ENCODE assay signal across 16 cellular contexts in genomic region chr20:18188446-18188845, GRCh38.
"Had no signal": no experiment of that assay in that cellular context is flagged by ENCODE, and none has a peak within 500 bp of the region (broad histone marks: within the 10 kb centered on the region; RNA-seq: fewer than 3 reads in every experiment).

No MANE protein-coding gene starts in this region.

- H3K27ac ChIP-seq: brain microvascular endothelial cell, gastroesophageal sphincter, lower lobe of right lung, parathyroid adenoma, transverse colon had no signal

- ATAC-seq: gastroesophageal sphincter; lower lobe of right lung; stimulated activated naive B cell treated with anti-CD40 and anti-IgM and Interleukin-4, amounts not matched to agents 10 μg/mL and 1 μg/mL and 100 μg/mL, for 72 hours; T-helper 17 cell had no signal

- H3K4me3 ChIP-seq: gastroesophageal sphincter, lower lobe of right lung, transverse colon had no signal

- H3K4me1 ChIP-seq: gastroesophageal sphincter, lower lobe of right lung, parathyroid adenoma, transverse colon had no signal

- H3K9me3 ChIP-seq: gastroesophageal sphincter, lower lobe of right lung, transverse colon had no signal

- DNase-seq: activated B cell treated with CpG ODN at 0.5 μM for 24 hours; activated CD4-positive, alpha-beta T cell treated with anti-CD3 and anti-CD28 coated beads, Interleukin-2, amount 10 ng/mL, durations not matched to agents 24 days and 14 days; activated T-cell treated with anti-CD3 and anti-CD28 coated beads for 4 hours; amygdala; brain microvascular endothelial cell; endodermal cell; erythroblast; lower lobe of right lung; naive B cell; retina; small intestine; stimulated activated naive B cell treated with anti-CD40 and anti-IgM and Interleukin-4, amounts not matched to agents 10 μg/mL and 1 μg/mL and 100 μg/mL, for 72 hours; T-helper 17 cell; transverse colon had no signal

- H3K27me3 ChIP-seq: brain microvascular endothelial cell, gastroesophageal sphincter, transverse colon had no signal
